In genomic region chr5:80238778-80239679, GRCh38 we compare ENCODE assay signal across 8 cellular contexts. TPM values are rescaled to one million over a fixed set of nuclear protein-coding genes. Genes with fewer than 3 reads are reported as not detected.
DNase-seq lines count a peak whose midpoint lies in the region; ATAC-seq and TF ChIP-seq lines count a peak whose summit lies in the region.

No MANE protein-coding gene starts in this region.

- peak overlapping the region; percentile 71 for H3K27ac ChIP-seq in left ventricle myocardium inferior (replicated peaks)

- H3K27ac Mint-ChIP-seq in activated T-cell treated with anti-CD3 and anti-CD28 coated beads, Interleukin-2, amount 50 U/mL, for 24 hours, result peak overlapping the region; percentile 87
- H3K27ac Mint-ChIP-seq in activated CD8-positive, alpha-beta T cell treated with anti-CD3 and anti-CD28 coated beads for 36 hours, result peak overlapping the region; percentile 86
- peak overlapping the region; percentile 59 for H3K27ac Mint-ChIP-seq in stimulated activated memory B cell treated with anti-CD40 and anti-IgM and Interleukin-4, amounts not matched to agents 10 μg/mL and 1 μg/mL and 100 μg/mL, for 72 hours

- H3K4me1 Mint-ChIP-seq in activated T-cell treated with anti-CD3 and anti-CD28 coated beads, Interleukin-2, amount 50 U/mL, for 24 hours (ENCODE audit: low read depth), result peaks cover 76% of the 10 kb centered on the region
- peaks cover 66% of the 10 kb centered on the region for H3K4me1 Mint-ChIP-seq in activated CD8-positive, alpha-beta T cell treated with anti-CD3 and anti-CD28 coated beads for 36 hours (ENCODE audit: low read depth)
- H3K4me1 Mint-ChIP-seq in stimulated activated memory B cell treated with anti-CD40 and anti-IgM and Interleukin-4, amounts not matched to agents 10 μg/mL and 1 μg/mL and 100 μg/mL, for 72 hours, result peaks cover 34% of the 10 kb centered on the region

- H3K4me3 Mint-ChIP-seq in activated T-cell treated with anti-CD3 and anti-CD28 coated beads, Interleukin-2, amount 50 U/mL, for 24 hours, result peak overlapping the region; percentile 32
- H3K4me3 Mint-ChIP-seq in activated CD8-positive, alpha-beta T cell treated with anti-CD3 and anti-CD28 coated beads for 36 hours, result peak overlapping the region; percentile 26
- no peak overlapping the region for H3K4me3 Mint-ChIP-seq in stimulated activated memory B cell treated with anti-CD40 and anti-IgM and Interleukin-4, amounts not matched to agents 10 μg/mL and 1 μg/mL and 100 μg/mL, for 72 hours

- H3K27me3 Mint-ChIP-seq in activated T-cell treated with anti-CD3 and anti-CD28 coated beads, Interleukin-2, amount 50 U/mL, for 24 hours, result no peaks in the 10 kb centered on the region
- no peaks in the 10 kb centered on the region for H3K27me3 Mint-ChIP-seq in activated CD8-positive, alpha-beta T cell treated with anti-CD3 and anti-CD28 coated beads for 36 hours
- H3K27me3 Mint-ChIP-seq in stimulated activated memory B cell treated with anti-CD40 and anti-IgM and Interleukin-4, amounts not matched to agents 10 μg/mL and 1 μg/mL and 100 μg/mL, for 72 hours, result no peaks in the 10 kb centered on the region

- POLR2A ChIA-PET in activated CD8-positive, alpha-beta T cell treated with anti-CD3 and anti-CD28 coated beads for 36 hours (lab: Charles Lee), result interaction anchor here (0.7 to 2.6 kb wide), 7 partner anchors 12 to 55 kb away, joined by 3 to 17 read pairs (median 5); partner anchors contain the start of gene SERINC5

- CTCF ChIA-PET in activated CD8-positive, alpha-beta T cell treated with anti-CD3 and anti-CD28 coated beads for 36 hours (lab: Charles Lee), result interaction anchor here (1.0 to 1.7 kb wide), 9 partner anchors 8 to 147 kb away, joined by 3 to 7 read pairs (median 5); no protein-coding TSS in a partner anchor

- intact Hi-C loops in activated CD8-positive, alpha-beta T cell treated with anti-CD3 and anti-CD28 coated beads for 36 hours (cut with micrococcal nuclease), result no loop called here
- intact Hi-C loops in left ventricle myocardium inferior (cut with micrococcal nuclease), result no loop called here

- no peaks in the 10 kb centered on the region for H3K27me3 ChIP-seq in left ventricle myocardium inferior (ENCODE audit: low read depth)

- peaks cover 9% of the 10 kb centered on the region for H3K9me3 ChIP-seq in left ventricle myocardium inferior (replicated peaks)

- peaks cover 65% of the 10 kb centered on the region for H3K36me3 Mint-ChIP-seq in activated T-cell treated with anti-CD3 and anti-CD28 coated beads, Interleukin-2, amount 50 U/mL, for 24 hours (ENCODE audit: low read depth)
- peaks cover 48% of the 10 kb centered on the region for H3K36me3 Mint-ChIP-seq in activated CD8-positive, alpha-beta T cell treated with anti-CD3 and anti-CD28 coated beads for 36 hours (ENCODE audit: low read depth)
- peaks cover 20% of the 10 kb centered on the region for H3K36me3 Mint-ChIP-seq in stimulated activated memory B cell treated with anti-CD40 and anti-IgM and Interleukin-4, amounts not matched to agents 10 μg/mL and 1 μg/mL and 100 μg/mL, for 72 hours

- H3K4me1 ChIP-seq in left ventricle myocardium inferior, result peaks cover 27% of the 10 kb centered on the region

- H3K4me3 ChIP-seq in left ventricle myocardium inferior, result peak overlapping the region; percentile 13

- no peak for TF ChIP-seq CTCF in activated CD8-positive, alpha-beta T cell treated with anti-CD3 and anti-CD28 coated beads for 36 hours (IDR thresholded peaks at IDR 0.05)
- TF ChIP-seq CTCF in left ventricle myocardium inferior (IDR thresholded peaks at IDR 0.05; ENCODE audit: borderline replicate concordance), result no peak

- ATAC-seq in activated CD8-positive, alpha-beta T cell treated with anti-CD3 and anti-CD28 coated beads for 36 hours, result peak; percentile 34
- no peak for ATAC-seq in stimulated activated memory B cell treated with anti-CD40 and anti-IgM and Interleukin-4, amounts not matched to agents 10 μg/mL and 1 μg/mL and 100 μg/mL, for 72 hours
- ATAC-seq in HG02571 (IDR thresholded peaks at IDR 0.05; ENCODE audit: unreplicated experiment), result no peak
- ATAC-seq in HG02798 (IDR thresholded peaks at IDR 0.05; ENCODE audit: poor library complexity, unreplicated experiment), result no peak

- DNase-seq in activated T-cell treated with anti-CD3 and anti-CD28 coated beads, Interleukin-2, amount 50 U/mL, for 24 hours, result peak; percentile 30
- DNase-seq in activated T-cell treated with anti-CD3 and anti-CD28 coated beads, Interleukin-2, amount 50 U/mL, for 48 hours, result no peak
- DNase-seq in activated CD8-positive, alpha-beta T cell treated with anti-CD3 and anti-CD28 coated beads for 36 hours, result no peak
- DNase-seq in left ventricle myocardium inferior (peak; percentile 72), NCI-H1436 (lab: John Stamatoyannopoulos, UW) (no peak)

- peaks cover 11% of the 10 kb centered on the region for H3K9me3 Mint-ChIP-seq in activated T-cell treated with anti-CD3 and anti-CD28 coated beads, Interleukin-2, amount 50 U/mL, for 24 hours
- peaks cover 14% of the 10 kb centered on the region for H3K9me3 Mint-ChIP-seq in activated CD8-positive, alpha-beta T cell treated with anti-CD3 and anti-CD28 coated beads for 36 hours
- H3K9me3 Mint-ChIP-seq in stimulated activated memory B cell treated with anti-CD40 and anti-IgM and Interleukin-4, amounts not matched to agents 10 μg/mL and 1 μg/mL and 100 μg/mL, for 72 hours, result peaks cover 9% of the 10 kb centered on the region

- peaks cover 6% of the 10 kb centered on the region for H3K36me3 ChIP-seq in left ventricle myocardium inferior

RNA-seq across cellular contexts. Expression of gene SERINC5, which starts 16.8 kb away (rescaled TPM):
- 10 to 100 TPM; 32.4 to 33.1 TPM for total RNA-seq in activated CD8-positive, alpha-beta T cell treated with anti-CD3 and anti-CD28 coated beads for 36 hours
- 12.2 TPM for total RNA-seq in left ventricle myocardium inferior

Comparison
In these comparisons a context has a peak if more than half of its experiments do, and no peak if none do; other contexts are left out.
1. DNase-seq: peak in activated T-cell treated with anti-CD3 and anti-CD28 coated beads, Interleukin-2, amount 50 U/mL, for 24 hours (single experiment) and left ventricle myocardium inferior (single experiment); none in activated T-cell treated with anti-CD3 and anti-CD28 coated beads, Interleukin-2, amount 50 U/mL, for 48 hours (0 of 2), activated CD8-positive, alpha-beta T cell treated with anti-CD3 and anti-CD28 coated beads for 36 hours (single experiment) and NCI-H1436 (single experiment).
2. Peak in every context shown above with its lines, with median percentiles within 50 percentile points of each other: H3K27ac Mint-ChIP-seq.